ENCODE assay signal across 18 cellular contexts in genomic region chr10:99346247-99346646, GRCh38. TPM values are rescaled to one million over a fixed set of nuclear protein-coding genes. Genes with fewer than 3 reads are reported as not detected.
DNase-seq lines count a peak whose midpoint lies in the region; ATAC-seq, FAIRE-seq and TF ChIP-seq lines count a peak whose summit lies in the region.
"Had no signal": no experiment of that assay in that cellular context is flagged by ENCODE, and none has a peak within 500 bp of the region (broad histone marks: within the 10 kb centered on the region; RNA-seq: fewer than 3 reads in every experiment).

No MANE protein-coding gene starts in this region.

- H3K27ac ChIP-seq in keratinocyte (ENCODE audit: control insufficient read depth, insufficient read depth, low read length): no peak overlapping the region
- H3K27ac ChIP-seq: heart right ventricle, psoas muscle had no signal

- no peak for TF ChIP-seq CTCF in keratinocyte (optimal IDR thresholded peaks at IDR 0.05 in 1 of 3, IDR thresholded peaks at IDR 0.05 in 1 of 3, conservative IDR thresholded peaks at IDR 0.05 in 1 of 3; ENCODE audit: extremely low read depth in 1 of 3, insufficient read depth in 2 of 3, low read length in 3 of 3)

- H3K9me3 ChIP-seq in keratinocyte (ENCODE audit: control insufficient read depth, low read depth, low read length): no peaks in the 10 kb centered on the region
- H3K9me3 ChIP-seq: heart right ventricle, psoas muscle had no signal

- no peak overlapping the region for H3K9ac ChIP-seq in keratinocyte (ENCODE audit: control insufficient read depth, extremely low read depth, insufficient read depth, low read length)

- no peaks in the 10 kb centered on the region for H3K9me1 ChIP-seq in keratinocyte (ENCODE audit: control insufficient read depth, extremely low read depth, insufficient read depth, low read length)

- H3K4me3 ChIP-seq in keratinocyte (ENCODE audit: control insufficient read depth in 2 of 3, extremely low read depth in 1 of 3, insufficient read depth in 2 of 3, low read depth in 1 of 3, low read length in 3 of 3): no peak overlapping the region
- H3K4me3 ChIP-seq: heart right ventricle, psoas muscle had no signal

- no peak for ATAC-seq in HG02571 (IDR thresholded peaks at IDR 0.05; ENCODE audit: unreplicated experiment)
- ATAC-seq: effector memory CD8-positive, alpha-beta T cell; heart right ventricle; left lobe of liver; naive thymus-derived CD8-positive, alpha-beta T cell; psoas muscle had no signal

- FAIRE-seq in keratinocyte (lab: Jason Lieb, UNC): peak; percentile 43
- FAIRE-seq: TTC549 had no signal

- H3K4me2 ChIP-seq in keratinocyte (ENCODE audit: control insufficient read depth, extremely low read depth, insufficient read depth, low read depth, low read length): no peak overlapping the region

- DNase-seq in DMS53 (lab: John Stamatoyannopoulos, UW) (peak; percentile 43), DMS53 treated with DMSO at 0.1 percent for 48 hours (lab: John Stamatoyannopoulos, UW; ENCODE audit: unreplicated experiment) (no peak), NCI-H1694 treated with DMSO at 0.1 percent for 48 hours (lab: John Stamatoyannopoulos, UW) (peak; percentile 76), astrocyte of the hippocampus (ENCODE audit: low read depth, low spot score) (peak; percentile 34), keratinocyte (ENCODE audit: low read depth, low spot score) (no peak), middle frontal gyrus (ENCODE audit: extremely low spot score, low spot score) (no peak), dermis blood vessel endothelial cell (no peak)
- DNase-seq: 8988T; anterior cingulate cortex; effector memory CD8-positive, alpha-beta T cell; heart right ventricle; naive thymus-derived CD8-positive, alpha-beta T cell; NCI-H82; psoas muscle; substantia nigra had no signal

- no peaks in the 10 kb centered on the region for H3K4me1 ChIP-seq in keratinocyte (ENCODE audit: control insufficient read depth, extremely low read depth, insufficient read depth, low read length)
- H3K4me1 ChIP-seq: psoas muscle had no signal

- dilution Hi-C loops in keratinocyte (cut with MboI; ENCODE audit: extremely low pct_ligation_motif_present, low sequenced_read_pairs): no loop called here

- H3K36me3 ChIP-seq in keratinocyte (ENCODE audit: control insufficient read depth in 2 of 2, extremely low read depth in 1 of 2, insufficient read depth in 2 of 2, low read length in 2 of 2): no peaks in the 10 kb centered on the region
- H3K36me3 ChIP-seq: heart right ventricle had no signal

- H3K27me3 ChIP-seq in keratinocyte (ENCODE audit: control insufficient read depth, extremely low read depth, insufficient read depth, low read length): no peaks in the 10 kb centered on the region

- no peaks in the 10 kb centered on the region for H3K79me2 ChIP-seq in keratinocyte (ENCODE audit: control insufficient read depth, insufficient read depth, low read length)

- H4K20me1 ChIP-seq in keratinocyte (ENCODE audit: control insufficient read depth, extremely low read depth, insufficient read depth, low read length): no peaks in the 10 kb centered on the region

- no peak overlapping the region for H2AFZ ChIP-seq in keratinocyte (ENCODE audit: control insufficient read depth, low read length)

RNA-seq across cellular contexts. Expression of gene CNNM1, which starts 17.1 kb away (rescaled TPM):
- 0.62 to 1.3 TPM (median 0.83 TPM) in 3 replicates for polyA plus RNA-seq in keratinocyte
- polyA plus RNA-seq in keratinocyte (2011; ENCODE audit: low read depth): 0.29 TPM
- 0.47 and 0.61 TPM in 2 replicates for polyA plus RNA-seq in keratinocyte (2011; cell fraction: cytosol; rRNA removed)
- polyA plus RNA-seq in keratinocyte (2011; cell fraction: nucleus; rRNA removed): 2.8 and 2.9 TPM in 2 replicates
- 0.49 and 0.55 TPM in 2 replicates for polyA plus RNA-seq in keratinocyte (2012; ENCODE audit: low replicate concordance)
- polyA minus RNA-seq in keratinocyte: 0.49 to 2.1 TPM (median 0.86 TPM) in 3 replicates
- polyA minus RNA-seq in keratinocyte (2011; cell fraction: cytosol; rRNA and poly(A)+ RNA removed): 0.77 TPM
- 3.9 and 5.0 TPM in 2 replicates for polyA minus RNA-seq in keratinocyte (2011; cell fraction: nucleus; rRNA and poly(A)+ RNA removed)
- not detected in 2 replicates for total RNA-seq in dermis blood vessel endothelial cell
- total RNA-seq: psoas muscle had no signal

Comparison
In these comparisons a context has a peak if more than half of its experiments do, and no peak if none do; other contexts are left out.
1. DNase-seq: peak in DMS53 (single experiment), NCI-H1694 treated with DMSO at 0.1 percent for 48 hours (single experiment) and astrocyte of the hippocampus (single experiment); none in DMS53 treated with DMSO at 0.1 percent for 48 hours (single experiment), keratinocyte (single experiment), middle frontal gyrus (single experiment) and dermis blood vessel endothelial cell (single experiment).